Comparison of ENCODE assay signal across 22 cellular contexts in the genomic region with DNA sequence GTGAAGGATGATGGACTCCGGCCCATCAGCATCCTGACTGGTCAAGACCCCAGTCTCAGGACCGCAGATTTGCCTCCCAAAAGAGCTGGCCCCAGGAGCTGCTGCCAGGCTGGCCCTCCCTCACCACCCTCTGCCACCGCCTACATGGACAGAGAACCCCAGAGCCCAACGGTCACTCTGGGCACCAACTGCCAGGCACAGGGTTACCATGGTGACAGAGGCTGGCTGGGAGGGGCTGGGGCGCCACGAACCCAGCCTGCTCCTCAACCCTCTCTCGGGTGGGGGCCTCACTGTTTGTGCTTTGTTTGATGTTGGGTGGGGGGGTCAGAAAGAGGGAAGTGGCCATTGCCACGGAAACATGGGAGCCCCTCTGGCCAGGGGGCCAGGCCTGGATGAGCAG. TPM values are rescaled to one million over a fixed set of nuclear protein-coding genes. Genes with fewer than 3 reads are reported as not detected.
"Had no signal": no experiment of that assay in that cellular context is flagged by ENCODE, and none has a peak within 500 bp of the region (broad histone marks: within the 10 kb centered on the region; RNA-seq: fewer than 3 reads in every experiment).

No MANE protein-coding gene starts in this region.

- DNase-seq: activated CD4-positive, alpha-beta T cell treated with anti-CD3 and anti-CD28 coated beads, Interleukin-2, amount 50 U/mL, for 4 hours; activated CD8-positive, alpha-beta memory T cell treated with anti-CD3 and anti-CD28 coated beads for 24 hours; activated CD8-positive, alpha-beta memory T cell treated with anti-CD3 and anti-CD28 coated beads, Interleukin-2, amount 50 U/mL, for 4 hours; activated naive CD4-positive, alpha-beta T cell; activated T-cell treated with anti-CD3 and anti-CD28 coated beads, Interleukin-2, amount 50 U/mL, for 24 hours; central memory CD4-positive, alpha-beta T cell; dermis blood vessel endothelial cell; effector CD8-positive, alpha-beta T cell; foreskin keratinocyte; kidney; lower lobe of right lung; mesendoderm; naive thymus-derived CD4-positive, alpha-beta T cell; posterior cingulate gyrus; right lobe of liver; stimulated activated CD4-positive, alpha-beta T cell treated with anti-CD3 and anti-CD28 coated beads, Interleukin-1b, Interleukin-23, amount 100 ng/mL, for 48 hours; substantia nigra had no signal

- H3K9me3 ChIP-seq: lower lobe of right lung, right lobe of liver, tibial nerve had no signal

- H3K27me3 ChIP-seq: right lobe of liver had no signal

- H3K27ac ChIP-seq: foreskin keratinocyte, lower lobe of right lung, right lobe of liver, skin epidermis, tibial nerve had no signal

- H3K4me3 ChIP-seq: lower lobe of right lung, right lobe of liver, skin epidermis, tibial nerve had no signal

- H3K4me1 ChIP-seq: foreskin keratinocyte, lower lobe of right lung, tibial nerve had no signal

- H3K36me3 ChIP-seq: lower lobe of right lung, right lobe of liver, tibial nerve had no signal

- ATAC-seq: activated T-helper 17 cell treated with anti-CD3 and anti-CD28 coated beads, Interleukin-2, amount 50 U/mL, for 72 hours; foreskin keratinocyte; left lobe of liver; lower lobe of right lung; naive thymus-derived CD4-positive, alpha-beta T cell; right lobe of liver; WTC11 had no signal

RNA-seq across cellular contexts. Expression of a gene that starts 55.8 kb away (rescaled TPM):
- polyA plus RNA-seq: naive thymus-derived CD4-positive, alpha-beta T cell had no signal
